23 cellular contexts compared by ENCODE assay signal in the genomic region with DNA sequence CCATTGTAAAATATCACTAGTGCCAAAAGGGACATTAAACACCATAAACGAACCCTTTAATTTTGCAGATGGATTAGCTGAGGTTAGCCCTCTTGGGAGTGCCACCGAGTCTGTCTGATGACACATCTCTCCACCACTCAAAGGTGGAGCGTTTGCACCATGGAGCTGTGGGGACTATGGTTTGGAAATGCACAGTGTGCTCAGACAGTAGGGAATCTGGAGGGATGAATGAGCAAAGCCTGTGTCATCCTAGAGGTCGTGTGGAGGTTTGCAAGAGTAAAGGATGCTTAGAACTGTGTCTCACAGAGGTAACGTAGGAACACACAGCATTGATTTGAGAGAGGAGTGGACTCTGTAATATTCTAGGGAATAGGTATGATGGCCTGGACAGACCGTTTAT.
DNase-seq lines count a peak whose midpoint lies in the region; ATAC-seq and TF ChIP-seq lines count a peak whose summit lies in the region.
"Had no signal": no experiment of that assay in that cellular context is flagged by ENCODE, and none has a peak within 500 bp of the region (broad histone marks: within the 10 kb centered on the region; RNA-seq: fewer than 3 reads in every experiment).

No MANE protein-coding gene starts in this region.

- no peak overlapping the region for H4K5ac ChIP-seq in IMR-90 (ENCODE audit: low read depth, low read length)

- H3K36me3 Mint-ChIP-seq in immature natural killer cell = peaks cover 0 to 4% (median 0%) of the 10 kb centered on the region in 3 donors
- H3K36me3 Mint-ChIP-seq: activated CD4-positive, alpha-beta memory T cell treated with anti-CD3 and anti-CD28 coated beads for 36 hours had no signal

- peaks cover 46 to 50% of the 10 kb centered on the region in 2 donors for H3K4me1 Mint-ChIP-seq in immature natural killer cell

- H3K9me3 ChIP-seq in IMR-90 (ENCODE audit: control insufficient read depth, insufficient read depth, low read length) = no peaks in the 10 kb centered on the region
- no peaks in the 10 kb centered on the region; the same call in 1 of the 2 replicates for H3K9me3 ChIP-seq in BE2C
- H3K9me3 ChIP-seq: thoracic aorta had no signal

- H2BK5ac ChIP-seq in IMR-90 (ENCODE audit: low read depth, low read length, poor library complexity, severe bottlenecking) = no peak overlapping the region

- H3K27me3 Mint-ChIP-seq in immature natural killer cell (ENCODE audit: low read depth in 3 of 3) = peaks cover 0 to 5% (median 2%) of the 10 kb centered on the region in 3 donors
- H3K27me3 Mint-ChIP-seq: activated naive CD8-positive, alpha-beta T cell treated with anti-CD3 and anti-CD28 coated beads, Interleukin-2, amount 50 U/mL, for 24 hours; CD4-positive, alpha-beta T cell; dendritic cell treated with granulocyte-macrophage colony-stimulating factor and Interleukin-4, amounts not matched to agents 40 ng/mL and 50 ng/mL, for 4 days; stimulated activated naive B cell treated with anti-CD40 and anti-IgM and Interleukin-4, amounts not matched to agents 10 μg/mL and 1 μg/mL and 100 μg/mL, for 72 hours had no signal

- H3K79me1 ChIP-seq in IMR-90 (ENCODE audit: low read depth in 1 of 2, low read length in 2 of 2) = no peaks in the 10 kb centered on the region

- DNase-seq in EL = peak; percentile 59
- DNase-seq in IMR-90 = peak; percentile 82
- DNase-seq in brain microvascular endothelial cell = peak; percentile 74
- DNase-seq in immature natural killer cell = no peak
- no peak for DNase-seq in BE2C
- no peak for DNase-seq in NCI-H2196 treated with DMSO at 0.1 percent for 48 hours (lab: John Stamatoyannopoulos, UW; ENCODE audit: unreplicated experiment)
- DNase-seq: activated CD4-positive, alpha-beta memory T cell treated with anti-CD3 and anti-CD28 coated beads for 36 hours; activated effector memory CD4-positive, alpha-beta T cell treated with Interleukin-2 at 50 U/mL for 16 hours; activated naive CD8-positive, alpha-beta T cell treated with anti-CD3 and anti-CD28 coated beads, Interleukin-2, amount 50 U/mL, for 24 hours; CD4-positive, alpha-beta T cell; foreskin melanocyte; kidney; NCI-H1417; NCI-H524; RPMI8226; small intestine; stimulated activated naive B cell treated with anti-CD40 and anti-IgM and Interleukin-4, amounts not matched to agents 10 μg/mL and 1 μg/mL and 100 μg/mL, for 72 hours had no signal

- peak overlapping the region; percentile 38 to 74 (median 72) for H3K4me3 Mint-ChIP-seq in immature natural killer cell
- H3K4me3 Mint-ChIP-seq: activated CD4-positive, alpha-beta memory T cell treated with anti-CD3 and anti-CD28 coated beads for 36 hours; activated naive CD8-positive, alpha-beta T cell treated with anti-CD3 and anti-CD28 coated beads, Interleukin-2, amount 50 U/mL, for 24 hours; CD4-positive, alpha-beta T cell; dendritic cell treated with granulocyte-macrophage colony-stimulating factor and Interleukin-4, amounts not matched to agents 40 ng/mL and 50 ng/mL, for 4 days; stimulated activated naive B cell treated with anti-CD40 and anti-IgM and Interleukin-4, amounts not matched to agents 10 μg/mL and 1 μg/mL and 100 μg/mL, for 72 hours had no signal

- peak overlapping the region; percentile 26; the same call in 1 of the 2 replicates for H2BK20ac ChIP-seq in IMR-90 (ENCODE audit: low read depth, low read length)

- 0% methylated on average over 1 of the region's 6 CpGs; no CpG with 5 or more reads in 1 of the 2 experiments for WGBS in IMR-90 (ENCODE audit: extremely low coverage in 2 of 2, insufficient read length in 1 of 2), 2 experiments

- H3K4me3 ChIP-seq in IMR-90 (ENCODE audit: insufficient read depth, low read depth, low read length) = no peak overlapping the region
- H3K4me3 ChIP-seq in brain microvascular endothelial cell (ENCODE audit: low read depth, low read length) = no peak overlapping the region
- no peak overlapping the region for H3K4me3 ChIP-seq in BE2C (ENCODE audit: low read depth, low read length)
- H3K4me3 ChIP-seq: GM12878, thoracic aorta had no signal

- no peak for TF ChIP-seq POLR2A in IMR-90 (IDR thresholded peaks at IDR 0.05; ENCODE audit: low read depth, low read length)

- 0 out of 3 replicates have a peak overlapping the region, but pooled peaks have one; percentile 34 for H2BK15ac ChIP-seq in IMR-90 (ENCODE audit: low read depth, low read length)

- H3K27me3 ChIP-seq in IMR-90 (ENCODE audit: control insufficient read depth, insufficient read depth, low read length) = no peaks in the 10 kb centered on the region
- H3K27me3 ChIP-seq in brain microvascular endothelial cell (replicated peaks) = no peaks in the 10 kb centered on the region
- H3K27me3 ChIP-seq in BE2C = no peaks in the 10 kb centered on the region

- no peaks in the 10 kb centered on the region for H3K9me3 Mint-ChIP-seq in immature natural killer cell
- H3K9me3 Mint-ChIP-seq: activated CD4-positive, alpha-beta memory T cell treated with anti-CD3 and anti-CD28 coated beads for 36 hours; activated naive CD8-positive, alpha-beta T cell treated with anti-CD3 and anti-CD28 coated beads, Interleukin-2, amount 50 U/mL, for 24 hours; CD4-positive, alpha-beta T cell; dendritic cell treated with granulocyte-macrophage colony-stimulating factor and Interleukin-4, amounts not matched to agents 40 ng/mL and 50 ng/mL, for 4 days; stimulated activated naive B cell treated with anti-CD40 and anti-IgM and Interleukin-4, amounts not matched to agents 10 μg/mL and 1 μg/mL and 100 μg/mL, for 72 hours had no signal

- H4K20me1 ChIP-seq in IMR-90 (ENCODE audit: insufficient read depth, low read length) = no peaks in the 10 kb centered on the region

- H3K4me1 ChIP-seq in IMR-90 (ENCODE audit: control insufficient read depth, insufficient read depth, low read length) (peaks cover 3% of the 10 kb centered on the region; the same call in 1 of the 2 replicates), BE2C (no peaks in the 10 kb centered on the region)

- TF ChIP-seq CTCF in IMR-90 (conservative IDR thresholded peaks at IDR 0.05; ENCODE audit: low read depth, low read length) (0 out of 2 replicates have a peak, but pooled peaks have one; percentile 7), brain microvascular endothelial cell (IDR thresholded peaks at IDR 0.05; ENCODE audit: low read depth, low read length, missing control alignments) (peak; percentile 38), BE2C (IDR thresholded peaks at IDR 0.05; ENCODE audit: low read depth, low read length) (no peak)

- POLR2A ChIA-PET in IMR-90 (lab: Charles Lee; ENCODE audit: unreplicated experiment) = no interaction called here

- ATAC-seq in IMR-90 (ENCODE audit: low read depth) (peak; percentile 81), GM21619 (IDR thresholded peaks at IDR 0.05; ENCODE audit: unreplicated experiment) (no peak), HG02571 (IDR thresholded peaks at IDR 0.05; ENCODE audit: unreplicated experiment) (no peak)
- ATAC-seq: activated naive CD8-positive, alpha-beta T cell treated with anti-CD3 and anti-CD28 coated beads, Interleukin-2, amount 50 U/mL, for 24 hours; GM12878; SK-N-SH treated with all-trans-retinoic acid at 6 μM for 48 hours; stimulated activated naive B cell treated with anti-CD40 and anti-IgM and Interleukin-4, amounts not matched to agents 10 μg/mL and 1 μg/mL and 100 μg/mL, for 72 hours had no signal

- no peak overlapping the region for H3K56ac ChIP-seq in IMR-90 (ENCODE audit: extremely low read depth, insufficient read depth, low read length)

- in situ Hi-C loops in IMR-90 (cut with MboI; ENCODE audit: low sequenced_read_pairs) = loop anchor here (25.0 kb wide), 1 partner anchor 221 kb away; no protein-coding TSS in a partner anchor
- in situ Hi-C loops in brain microvascular endothelial cell (cut with HindIII; ENCODE audit: low pct_ligation_motif_present, low sequenced_read_pairs) = no loop called here

- H3K4me2 ChIP-seq in IMR-90 (ENCODE audit: low read depth, low read length) = no peak overlapping the region

- no peak overlapping the region for H2AFZ ChIP-seq in IMR-90 (replicated peaks; ENCODE audit: low read length, poor library complexity)

- H2AK5ac ChIP-seq in IMR-90 (ENCODE audit: low read depth, low read length) = no peak overlapping the region

- 0 out of 2 replicates have a peak, but pooled peaks cover 7% of the 10 kb centered on the region for H3K9me1 ChIP-seq in IMR-90 (ENCODE audit: insufficient read depth, low read length)

- peak; percentile 44 for TF ChIP-seq RAD21 in IMR-90 (IDR thresholded peaks at IDR 0.05; ENCODE audit: low read length)

- H3K9ac ChIP-seq in IMR-90 (ENCODE audit: low read depth, low read length) = no peak overlapping the region

- CTCF ChIA-PET in IMR-90 (lab: Yijun Ruan, JAX) = interaction anchor here (0.7 to 0.9 kb wide), 2 partner anchors 11 to 1037 kb away, joined by 3 read pairs; no protein-coding TSS in a partner anchor

- H4K91ac ChIP-seq in IMR-90 (ENCODE audit: insufficient read depth, low read depth, low read length) = no peak overlapping the region

- no peak overlapping the region for H3K23ac ChIP-seq in IMR-90 (ENCODE audit: low read depth, low read length)

- no peak overlapping the region for H3K14ac ChIP-seq in IMR-90 (replicated peaks; ENCODE audit: low read depth, low read length)

- H4K8ac ChIP-seq in IMR-90 (ENCODE audit: low read depth in 2 of 2, low read length in 2 of 2) = peak overlapping the region; percentile 13 to 19; a peak in 2 of 4 replicates

- H3K27ac ChIP-seq in IMR-90 (ENCODE audit: insufficient read depth, low read length) = no peak overlapping the region
- peak overlapping the region; percentile 56 for H3K27ac ChIP-seq in brain microvascular endothelial cell
- H3K27ac ChIP-seq: thoracic aorta had no signal

- 0 out of 2 replicates have a peak overlapping the region, but pooled peaks have one; percentile 41 for H3K4ac ChIP-seq in IMR-90 (ENCODE audit: low read depth, low read length)

- no peak overlapping the region for H2AK9ac ChIP-seq in IMR-90 (replicated peaks; ENCODE audit: low read depth, low read length, poor library complexity)

- H3K18ac ChIP-seq in IMR-90 (ENCODE audit: low read depth, low read length) = no peak overlapping the region

- dilution Hi-C loops in IMR-90 (cut with HindIII; ENCODE audit: low sequenced_read_pairs, unreplicated experiment) = no loop called here

- BruUV-seq in IMR-90 (replicated peaks; lab: Mats Ljungman, UMichigan) = no TSS peak

- intact Hi-C loops in IMR-90 (cut with micrococcal nuclease) = no loop called here

- H3K27ac Mint-ChIP-seq in immature natural killer cell = no peak overlapping the region
- H3K27ac Mint-ChIP-seq: activated CD4-positive, alpha-beta memory T cell treated with anti-CD3 and anti-CD28 coated beads for 36 hours; activated naive CD8-positive, alpha-beta T cell treated with anti-CD3 and anti-CD28 coated beads, Interleukin-2, amount 50 U/mL, for 24 hours; CD4-positive, alpha-beta T cell; dendritic cell treated with granulocyte-macrophage colony-stimulating factor and Interleukin-4, amounts not matched to agents 40 ng/mL and 50 ng/mL, for 4 days; stimulated activated naive B cell treated with anti-CD40 and anti-IgM and Interleukin-4, amounts not matched to agents 10 μg/mL and 1 μg/mL and 100 μg/mL, for 72 hours had no signal

- H2BK120ac ChIP-seq in IMR-90 (ENCODE audit: low read depth, low read length) = peak overlapping the region; percentile 52; the same call in 1 of the 2 replicates

- no peaks in the 10 kb centered on the region for H3K36me3 ChIP-seq in IMR-90 (ENCODE audit: control insufficient read depth, insufficient read depth, low read length)
- no peaks in the 10 kb centered on the region for H3K36me3 ChIP-seq in brain microvascular endothelial cell (replicated peaks)
- H3K36me3 ChIP-seq in BE2C = no peaks in the 10 kb centered on the region
- H3K36me3 ChIP-seq: thoracic aorta had no signal

Comparison
In these comparisons a context has a peak if more than half of its experiments do, and no peak if none do; other contexts are left out.
1. DNase-seq: peak in EL (single experiment), IMR-90 (single experiment) and brain microvascular endothelial cell (single experiment); none in immature natural killer cell (0 of 3), BE2C (single experiment) and NCI-H2196 treated with DMSO at 0.1 percent for 48 hours (single experiment).